ENCODE assay signal across 18 cellular contexts in the genomic region with DNA sequence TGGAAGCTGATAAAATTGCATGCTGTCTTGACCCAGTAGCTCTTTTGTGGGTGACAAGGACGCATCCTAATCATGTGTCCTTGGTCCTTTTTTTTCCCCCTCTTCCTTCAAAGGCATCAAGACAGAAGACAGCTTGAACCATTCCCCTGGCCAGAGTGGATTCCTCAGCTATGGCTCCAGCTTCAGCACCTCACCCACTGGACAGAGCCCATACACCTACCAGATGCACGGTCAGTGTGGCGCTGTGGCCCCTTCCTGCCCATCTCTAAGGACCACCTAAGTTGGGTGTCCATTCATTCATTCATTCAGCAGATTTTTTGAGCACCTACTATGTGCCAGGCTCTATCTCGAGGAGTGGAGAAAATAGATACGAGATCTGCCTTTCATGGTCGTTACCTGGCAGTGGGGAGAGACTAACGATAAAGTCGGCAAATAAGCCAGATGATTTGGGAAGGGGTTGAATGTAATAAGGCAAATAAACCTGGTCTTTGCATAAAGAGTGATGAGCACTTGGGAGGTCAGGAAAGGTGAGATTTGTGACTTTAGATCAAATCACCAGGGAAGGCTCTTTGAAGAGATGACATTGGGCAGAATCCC.
DNase-seq lines count a peak whose midpoint lies in the region; ATAC-seq, FAIRE-seq and TF ChIP-seq lines count a peak whose summit lies in the region.
"Had no signal": no experiment of that assay in that cellular context is flagged by ENCODE, and none has a peak within 500 bp of the region (broad histone marks: within the 10 kb centered on the region; RNA-seq: fewer than 3 reads in every experiment).

No MANE protein-coding gene starts in this region.

- peaks cover 30% of the 10 kb centered on the region for H3K27me3 Mint-ChIP-seq in activated CD8-positive, alpha-beta memory T cell treated with anti-CD3 and anti-CD28 coated beads, Interleukin-2, amount 10 ng/mL, durations not matched to agents 7 days and 5 days

- CTCF ChIA-PET in activated CD8-positive, alpha-beta memory T cell treated with anti-CD3 and anti-CD28 coated beads, Interleukin-2, amount 10 ng/mL, durations not matched to agents 7 days and 5 days (lab: Charles Lee) = no interaction called here

- no peak overlapping the region for H3K27ac Mint-ChIP-seq in activated CD8-positive, alpha-beta memory T cell treated with anti-CD3 and anti-CD28 coated beads, Interleukin-2, amount 10 ng/mL, durations not matched to agents 7 days and 5 days

- H3K4me3 ChIP-seq in left ventricle myocardium inferior = no peak overlapping the region

- no peaks in the 10 kb centered on the region for H3K9me3 Mint-ChIP-seq in activated CD8-positive, alpha-beta memory T cell treated with anti-CD3 and anti-CD28 coated beads, Interleukin-2, amount 10 ng/mL, durations not matched to agents 7 days and 5 days (ENCODE audit: low read depth)

- peak; percentile 26 for ATAC-seq in left lobe of liver
- ATAC-seq in activated CD8-positive, alpha-beta memory T cell treated with anti-CD3 and anti-CD28 coated beads, Interleukin-2, amount 10 ng/mL, durations not matched to agents 7 days and 5 days = no peak

- H3K9me3 ChIP-seq in left ventricle myocardium inferior (replicated peaks) = no peaks in the 10 kb centered on the region

- H3K27me3 ChIP-seq in left ventricle myocardium inferior (ENCODE audit: low read depth) = peaks cover 58% of the 10 kb centered on the region

- peaks cover 5% of the 10 kb centered on the region for H3K4me1 Mint-ChIP-seq in activated CD8-positive, alpha-beta memory T cell treated with anti-CD3 and anti-CD28 coated beads, Interleukin-2, amount 10 ng/mL, durations not matched to agents 7 days and 5 days

- no peak for TF ChIP-seq POLR2A in GM12892 (IDR thresholded peaks at IDR 0.05; ENCODE audit: low read depth, low read length)

- intact Hi-C loops in cardiac septum (cut with DNase I) (no loop called here), left ventricle myocardium inferior (cut with micrococcal nuclease) (no loop called here)

- no peak overlapping the region for H3K4me3 Mint-ChIP-seq in activated CD8-positive, alpha-beta memory T cell treated with anti-CD3 and anti-CD28 coated beads, Interleukin-2, amount 10 ng/mL, durations not matched to agents 7 days and 5 days

- DNase-seq in cardiac septum (ENCODE audit: low spot score) (peak; percentile 4), left ventricle myocardium inferior (no peak), amniotic epithelial cell (ENCODE audit: low read depth) (peak; percentile 2), left lobe of liver (ENCODE audit: low spot score) (no peak), GM12892 (ENCODE audit: insufficient read length) (no peak), NCI-H510A treated with DMSO at 0.1 percent for 48 hours (lab: John Stamatoyannopoulos, UW) (no peak), NCI-H82 (lab: John Stamatoyannopoulos, UW) (no peak)
- DNase-seq in activated CD8-positive, alpha-beta memory T cell treated with anti-CD3 and anti-CD28 coated beads, Interleukin-2, amount 10 ng/mL, durations not matched to agents 7 days and 5 days = no peak
- DNase-seq: COR-L47, DMS153, KG1, NCI-H1105 treated with DMSO at 0.1 percent for 48 hours, NCI-H187 treated with DMSO at 0.1 percent for 48 hours, NCI-H510A, SIG-M5 had no signal

- peaks cover 5% of the 10 kb centered on the region for H3K4me1 ChIP-seq in left ventricle myocardium inferior

- no peak overlapping the region for H3K27ac ChIP-seq in left ventricle myocardium inferior (replicated peaks)
- H3K27ac ChIP-seq: C4-2B had no signal

- H3K36me3 ChIP-seq in left ventricle myocardium inferior = no peaks in the 10 kb centered on the region

- no peak for TF ChIP-seq CTCF in left ventricle myocardium inferior (IDR thresholded peaks at IDR 0.05; ENCODE audit: borderline replicate concordance)

- FAIRE-seq in GM12892 (lab: Jason Lieb, UNC) = no peak
- FAIRE-seq: A204.1, GM19239 had no signal

- no peaks in the 10 kb centered on the region for H3K36me3 Mint-ChIP-seq in activated CD8-positive, alpha-beta memory T cell treated with anti-CD3 and anti-CD28 coated beads, Interleukin-2, amount 10 ng/mL, durations not matched to agents 7 days and 5 days

Comparison
In these comparisons a context has a peak if more than half of its experiments do, and no peak if none do; other contexts are left out.
1. DNase-seq: peak in cardiac septum (single experiment) and amniotic epithelial cell (single experiment); none in left ventricle myocardium inferior (single experiment), left lobe of liver (single experiment), GM12892 (single experiment), activated CD8-positive, alpha-beta memory T cell treated with anti-CD3 and anti-CD28 coated beads, Interleukin-2, amount 10 ng/mL, durations not matched to agents 7 days and 5 days (single experiment), NCI-H510A treated with DMSO at 0.1 percent for 48 hours (single experiment) and NCI-H82 (single experiment).